In genomic region chr6:36848658-36849441, GRCh38 we compare ENCODE assay signal across 1 cellular context.
A peak's percentile ranks its signal among the peaks of the same experiment; 100 is the strongest.
TF ChIP-seq lines count a peak whose summit lies in the region.

No MANE protein-coding gene starts in this region.

TF ChIP-seq in K562, 482 proteins besides CTCF, POLR2A, EP300 and RAD21 (continued from another document and continues in another):
- TF ChIP-seq TRIM25 (IDR thresholded peaks at IDR 0.05; ENCODE audit: borderline replicate concordance) (no peak), STAG1 (CRISPR knock-in tag; IDR thresholded peaks at IDR 0.05; ENCODE audit: borderline replicate concordance) (no peak; the same call in 1 of the 2 replicates), SMAD4 (CRISPR knock-in tag; conservative IDR thresholded peaks at IDR 0.05) (peak; percentile 57; the same call in 1 of the 2 replicates), RFX1 (IDR thresholded peaks at IDR 0.05) (no peak), TAF1 (IDR thresholded peaks at IDR 0.05; ENCODE audit: control insufficient read depth, extremely low read depth, insufficient read depth, low read length, severe bottlenecking) (no peak), EHMT2 (IDR thresholded peaks at IDR 0.05) (no peak), ETV6 (IDR thresholded peaks at IDR 0.05; ENCODE audit: borderline replicate concordance in 1 of 2, low read depth in 2 of 2, low read length in 1 of 2) (peak in 1 of 2 experiments; percentile 42; a peak in 1 of 4 replicates), ETV6 (CRISPR knock-in tag; IDR thresholded peaks at IDR 0.05; ENCODE audit: borderline replicate concordance) (no peak), NFE2L1 (tag; IDR thresholded peaks at IDR 0.05; ENCODE audit: borderline replicate concordance, low read depth) (no peak), SIN3A (IDR thresholded peaks at IDR 0.05; ENCODE audit: borderline replicate concordance in 2 of 2, control insufficient read depth in 1 of 2, low read depth in 2 of 2, low read length in 2 of 2) (peak; percentile 97 to 98), ZNF696 (CRISPR knock-in tag; conservative IDR thresholded peaks at IDR 0.05) (no peak), NFYB (IDR thresholded peaks at IDR 0.05; ENCODE audit: extremely low read depth, insufficient read length) (no peak), ZC3H11A (IDR thresholded peaks at IDR 0.05; ENCODE audit: low read depth, low read length) (no peak), THRA (IDR thresholded peaks at IDR 0.05) (no peak), RBM15 (IDR thresholded peaks at IDR 0.05; ENCODE audit: insufficient read depth, low read length) (no peak), CUX1 (CRISPR knock-in tag; IDR thresholded peaks at IDR 0.05) (no peak), ZBTB11 (CRISPR knock-in tag; IDR thresholded peaks at IDR 0.05) (no peak), DMBX1 (CRISPR knock-in tag; IDR thresholded peaks at IDR 0.05; ENCODE audit: borderline replicate concordance) (0 out of 2 replicates have a peak, but pooled peaks have one; percentile 41), MAFK (IDR thresholded peaks at IDR 0.05; ENCODE audit: low read length) (no peak), DIDO1 (tag; IDR thresholded peaks at IDR 0.05; ENCODE audit: low read depth) (no peak), SIX5 (IDR thresholded peaks at IDR 0.05; ENCODE audit: borderline replicate concordance in 1 of 2, insufficient read depth in 1 of 2, low read depth in 1 of 2, low read length in 2 of 2) (no peak), MTF1 (CRISPR knock-in tag; IDR thresholded peaks at IDR 0.05; ENCODE audit: borderline replicate concordance) (no peak), PCBP1 (IDR thresholded peaks at IDR 0.05; ENCODE audit: low read depth, low read length, poor library complexity, severe bottlenecking) (no peak), SRSF1 (IDR thresholded peaks at IDR 0.05; ENCODE audit: low read depth, low read length) (no peak), ZNF280A (IDR thresholded peaks at IDR 0.05; ENCODE audit: low read depth, partially characterized antibody) (no peak), MED1 (CRISPR knock-in tag; IDR thresholded peaks at IDR 0.05; ENCODE audit: borderline replicate concordance) (no peak), DPF2 (IDR thresholded peaks at IDR 0.05) (peak; percentile 88), FOXA3 (CRISPR knock-in tag; conservative IDR thresholded peaks at IDR 0.05 in 1 of 2, IDR thresholded peaks at IDR 0.05 in 1 of 2) (no peak), NFIC (IDR thresholded peaks at IDR 0.05) (no peak), ZBTB49 (CRISPR knock-in tag; IDR thresholded peaks at IDR 0.05; ENCODE audit: borderline replicate concordance) (no peak), MBD2 (IDR thresholded peaks at IDR 0.05; ENCODE audit: borderline replicate concordance, low read depth) (no peak; the same call in 1 of the 2 replicates), ZNF277 (CRISPR knock-in tag; IDR thresholded peaks at IDR 0.05; ENCODE audit: borderline replicate concordance) (no peak), DEAF1 (CRISPR knock-in tag; IDR thresholded peaks at IDR 0.05) (no peak; the same call in 1 of the 2 replicates), REST (CRISPR knock-in tag; IDR thresholded peaks at IDR 0.05; ENCODE audit: low read depth) (0 out of 2 replicates have a peak, but pooled peaks have one; percentile 33)
